19 cellular contexts compared by ENCODE assay signal in the genomic region with DNA sequence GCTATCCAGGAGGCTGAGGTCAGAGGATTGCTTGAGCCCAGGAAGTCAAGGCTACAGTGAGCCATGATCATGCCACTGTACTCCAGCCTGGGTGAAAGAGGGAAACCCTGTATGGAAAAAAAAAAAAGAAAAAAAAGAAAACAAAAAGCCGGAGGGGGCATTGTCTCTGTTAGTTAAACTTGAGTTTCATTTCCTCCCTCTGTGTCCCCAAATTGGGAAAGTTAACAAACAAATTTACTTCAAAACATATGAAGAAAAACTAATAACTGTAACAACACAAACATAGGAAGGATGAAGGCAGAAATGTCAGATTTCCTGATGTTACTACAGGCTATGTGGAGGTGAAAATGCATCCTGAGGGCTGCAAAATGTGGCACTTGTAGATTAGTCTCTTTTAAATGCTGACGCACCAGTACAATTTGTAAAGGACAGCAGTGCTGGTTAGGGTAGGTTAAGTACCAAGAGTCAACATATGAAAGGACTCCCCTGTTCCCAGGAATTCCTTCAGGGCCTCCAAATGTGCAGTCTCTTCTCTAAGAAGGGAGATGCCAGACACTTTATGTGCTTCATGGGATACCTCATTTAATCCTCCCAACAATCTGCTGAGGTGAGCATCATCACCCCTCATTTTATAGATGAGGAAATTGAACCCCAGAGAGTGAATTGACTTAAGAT. TPM values are rescaled to one million over a fixed set of nuclear protein-coding genes. Genes with fewer than 3 reads are reported as not detected.
DNase-seq lines count a peak whose midpoint lies in the region; ATAC-seq, FAIRE-seq and TF ChIP-seq lines count a peak whose summit lies in the region.
"Had no signal": no experiment of that assay in that cellular context is flagged by ENCODE, and none has a peak within 500 bp of the region (broad histone marks: within the 10 kb centered on the region; RNA-seq: fewer than 3 reads in every experiment).

No MANE protein-coding gene starts in this region.

- H3K4me1 Mint-ChIP-seq in activated T-helper 17 cell treated with anti-CD3 and anti-CD28 coated beads, Interleukin-2, amount 50 U/mL, for 72 hours, result no peaks in the 10 kb centered on the region
- no peaks in the 10 kb centered on the region for H3K4me1 Mint-ChIP-seq in activated CD8-positive, alpha-beta T cell treated with anti-CD3 and anti-CD28 coated beads for 36 hours (ENCODE audit: low read depth)

- H3K9me3 Mint-ChIP-seq in activated T-helper 17 cell treated with anti-CD3 and anti-CD28 coated beads, Interleukin-2, amount 50 U/mL, for 72 hours, result no peaks in the 10 kb centered on the region
- H3K9me3 Mint-ChIP-seq in activated CD8-positive, alpha-beta T cell treated with anti-CD3 and anti-CD28 coated beads for 36 hours, result no peaks in the 10 kb centered on the region
- H3K9me3 Mint-ChIP-seq: CD4-positive, CD25-positive, alpha-beta regulatory T cell had no signal

- POLR2A ChIA-PET in activated CD8-positive, alpha-beta T cell treated with anti-CD3 and anti-CD28 coated beads for 36 hours (lab: Charles Lee), result no interaction called here

- H3K4me3 Mint-ChIP-seq in activated T-helper 17 cell treated with anti-CD3 and anti-CD28 coated beads, Interleukin-2, amount 50 U/mL, for 72 hours, result no peak overlapping the region
- no peak overlapping the region for H3K4me3 Mint-ChIP-seq in activated CD8-positive, alpha-beta T cell treated with anti-CD3 and anti-CD28 coated beads for 36 hours
- H3K4me3 Mint-ChIP-seq: B cell; CD4-positive, CD25-positive, alpha-beta regulatory T cell had no signal

- TF ChIP-seq POLR2A in sigmoid colon (IDR thresholded peaks at IDR 0.05), result no peak

- TF ChIP-seq EP300 in sigmoid colon (IDR thresholded peaks at IDR 0.05), result no peak

- no peak for ATAC-seq in activated T-helper 17 cell treated with anti-CD3 and anti-CD28 coated beads, Interleukin-2, amount 50 U/mL, for 72 hours (replicated peaks)
- no peak for ATAC-seq in activated CD8-positive, alpha-beta T cell treated with anti-CD3 and anti-CD28 coated beads for 36 hours
- no peak for ATAC-seq in HG03469 (IDR thresholded peaks at IDR 0.05; ENCODE audit: unreplicated experiment)

- H3K27ac Mint-ChIP-seq in activated T-helper 17 cell treated with anti-CD3 and anti-CD28 coated beads, Interleukin-2, amount 50 U/mL, for 72 hours, result peak overlapping the region; percentile 73
- no peak overlapping the region for H3K27ac Mint-ChIP-seq in activated CD8-positive, alpha-beta T cell treated with anti-CD3 and anti-CD28 coated beads for 36 hours
- H3K27ac Mint-ChIP-seq: B cell had no signal

- WGBS in iPS DF 6.9 (ENCODE audit: insufficient coverage, insufficient read length), result no CpG with 5 or more reads among the region's 2 CpGs
- WGBS in sigmoid colon, 2 donors, result 83 to 84% methylated on average over 2 of the region's 2 CpGs
- WGBS in small intestine, 3 donors, result 81 to 96% (median 91%) methylated on average over 2 of the region's 2 CpGs

- intact Hi-C loops in sigmoid colon (cut with DNase I), result no loop called here
- intact Hi-C loops in activated CD8-positive, alpha-beta T cell treated with anti-CD3 and anti-CD28 coated beads for 36 hours (cut with micrococcal nuclease), result no loop called here

- H3K4me1 ChIP-seq in HUES6 (ENCODE audit: control insufficient read depth, insufficient read depth, low read length) (peaks cover 41% of the 10 kb centered on the region), iPS DF 6.9 (ENCODE audit: control insufficient read depth, insufficient read depth, low read length) (peaks cover 5% of the 10 kb centered on the region; the same call in 1 of the 2 replicates), sigmoid colon (no peaks in the 10 kb centered on the region), small intestine (ENCODE audit: control insufficient read depth in 2 of 2, insufficient read depth in 1 of 2, low read depth in 1 of 2, low read length in 1 of 2) (no peaks in the 10 kb centered on the region)

- no peaks in the 10 kb centered on the region for H3K27me3 Mint-ChIP-seq in activated T-helper 17 cell treated with anti-CD3 and anti-CD28 coated beads, Interleukin-2, amount 50 U/mL, for 72 hours
- no peaks in the 10 kb centered on the region for H3K27me3 Mint-ChIP-seq in activated CD8-positive, alpha-beta T cell treated with anti-CD3 and anti-CD28 coated beads for 36 hours
- H3K27me3 Mint-ChIP-seq: B cell; CD4-positive, CD25-positive, alpha-beta regulatory T cell had no signal

- no peak for FAIRE-seq in small intestine (lab: Jason Lieb, UNC)

- peak; percentile 75 for DNase-seq in iPS DF 6.9 (ENCODE audit: low read depth, low spot score)
- peak; percentile 10 for DNase-seq in sigmoid colon
- no peak for DNase-seq in activated CD8-positive, alpha-beta T cell treated with anti-CD3 and anti-CD28 coated beads for 36 hours
- DNase-seq in NCI-H226, result no peak
- no peak for DNase-seq in small intestine
- DNase-seq: CD4-positive, CD25-positive, alpha-beta regulatory T cell; DMS53; NCI-H1105; NCI-H187; NCI-H345; NCI-H774; PC-9; SW 1271 had no signal

- peak overlapping the region; percentile 24 for H3K27ac ChIP-seq in HUES6 (ENCODE audit: low read depth, low read length)
- H3K27ac ChIP-seq in iPS DF 6.9 (ENCODE audit: low read length), result no peak overlapping the region
- H3K27ac ChIP-seq in sigmoid colon, result no peak overlapping the region
- H3K27ac ChIP-seq in small intestine (ENCODE audit: low read depth in 1 of 2, low read length in 1 of 2), result no peak overlapping the region
- H3K27ac ChIP-seq: KMS-11, PC-9, SJSA1 had no signal

- H3K36me3 Mint-ChIP-seq in activated T-helper 17 cell treated with anti-CD3 and anti-CD28 coated beads, Interleukin-2, amount 50 U/mL, for 72 hours (ENCODE audit: low read depth), result peaks cover 79% of the 10 kb centered on the region
- H3K36me3 Mint-ChIP-seq in activated CD8-positive, alpha-beta T cell treated with anti-CD3 and anti-CD28 coated beads for 36 hours (ENCODE audit: low read depth), result peaks cover 9% of the 10 kb centered on the region

- H3K9ac ChIP-seq in HUES6 (ENCODE audit: low read length), result no peak overlapping the region
- H3K9ac ChIP-seq: KMS-11 had no signal

- TF ChIP-seq CTCF in sigmoid colon (IDR thresholded peaks at IDR 0.05), result no peak
- no peak for TF ChIP-seq CTCF in activated CD8-positive, alpha-beta T cell treated with anti-CD3 and anti-CD28 coated beads for 36 hours (IDR thresholded peaks at IDR 0.05)

- H3K36me3 ChIP-seq in HUES6 (ENCODE audit: control insufficient read depth, insufficient read depth, low read length), result peaks cover 24% of the 10 kb centered on the region
- no peaks in the 10 kb centered on the region for H3K36me3 ChIP-seq in iPS DF 6.9 (ENCODE audit: control insufficient read depth, insufficient read depth, low read length)
- peaks cover 0 to 67% (median 8%) of the 10 kb centered on the region in 4 donors for H3K36me3 ChIP-seq in sigmoid colon
- peaks cover 3 to 6% of the 10 kb centered on the region in 2 donors for H3K36me3 ChIP-seq in small intestine (ENCODE audit: control insufficient read depth in 2 of 2, insufficient read depth in 2 of 2, low read length in 2 of 2)

- no peaks in the 10 kb centered on the region for H3K9me3 ChIP-seq in HUES6 (ENCODE audit: control insufficient read depth, insufficient read depth, low read depth, low read length)
- H3K9me3 ChIP-seq in iPS DF 6.9 (ENCODE audit: control insufficient read depth, insufficient read depth, low read length), result no peaks in the 10 kb centered on the region
- no peaks in the 10 kb centered on the region for H3K9me3 ChIP-seq in sigmoid colon
- H3K9me3 ChIP-seq in small intestine (ENCODE audit: control insufficient read depth, low read depth), result no peaks in the 10 kb centered on the region
- H3K9me3 ChIP-seq: SJSA1 had no signal

- no peak overlapping the region for H3K4me3 ChIP-seq in HUES6 (ENCODE audit: low read depth, low read length)
- no peak overlapping the region for H3K4me3 ChIP-seq in iPS DF 6.9 (ENCODE audit: low read length)
- H3K4me3 ChIP-seq in sigmoid colon, result no peak overlapping the region
- H3K4me3 ChIP-seq in small intestine (ENCODE audit: low read depth in 1 of 2, low read length in 2 of 2), result no peak overlapping the region
- H3K4me3 ChIP-seq: PC-9, SJSA1 had no signal

- H3K27me3 ChIP-seq in HUES6 (ENCODE audit: control insufficient read depth, insufficient read depth, low read length) (no peaks in the 10 kb centered on the region), iPS DF 6.9 (ENCODE audit: control insufficient read depth, insufficient read depth, low read length) (no peaks in the 10 kb centered on the region), sigmoid colon (no peaks in the 10 kb centered on the region), small intestine (ENCODE audit: control insufficient read depth in 2 of 2, insufficient read depth in 2 of 2, low read length in 2 of 2) (no peaks in the 10 kb centered on the region)
- H3K27me3 ChIP-seq: SJSA1 had no signal

- CTCF ChIA-PET in activated CD8-positive, alpha-beta T cell treated with anti-CD3 and anti-CD28 coated beads for 36 hours (lab: Charles Lee), result interaction anchor here (0.7 kb wide), 1 partner anchor 311 kb away, joined by 3 read pairs; no protein-coding TSS in a partner anchor

RNA-seq across cellular contexts. Expression of gene DEGS1, which starts 52.9 kb away (rescaled TPM):
- 10 to 100 TPM; 37.7 to 72.3 TPM for total RNA-seq in activated T-helper 17 cell treated with anti-CD3 and anti-CD28 coated beads, Interleukin-2, amount 50 U/mL, for 72 hours
- total RNA-seq in sigmoid colon, result 100 to 1,000 TPM in 2 of 4 donors, 10 to 100 TPM in 2; 84.6 to 111 (median 105) TPM
- polyA plus RNA-seq in sigmoid colon, result 10 to 100 TPM in 2 of 3 donors, 1 to 10 TPM in 1; 4.8 to 24.2 (median 12.3) TPM
- 10 to 100 TPM; 32.3 to 33.8 TPM for total RNA-seq in activated CD8-positive, alpha-beta T cell treated with anti-CD3 and anti-CD28 coated beads for 36 hours
- 10 to 100 TPM; 15.7 to 30.2 (median 19.5) TPM for polyA plus RNA-seq in small intestine

Comparison
In these comparisons a context has a peak if more than half of its experiments do, and no peak if none do; other contexts are left out.
1. DNase-seq: peak in iPS DF 6.9 (single experiment) and sigmoid colon (single experiment); none in activated CD8-positive, alpha-beta T cell treated with anti-CD3 and anti-CD28 coated beads for 36 hours (single experiment), NCI-H226 (single experiment) and small intestine (single experiment).